ENCODE assay signal across 10 cellular contexts in genomic region chr17:64694207-64694606, GRCh38. TPM values are rescaled to one million over a fixed set of nuclear protein-coding genes. Genes with fewer than 3 reads are reported as not detected.
DNase-seq lines count a peak whose midpoint lies in the region; ATAC-seq lines count a peak whose summit lies in the region.
"Had no signal": no experiment of that assay in that cellular context is flagged by ENCODE, and none has a peak within 500 bp of the region (broad histone marks: within the 10 kb centered on the region; RNA-seq: fewer than 3 reads in every experiment).

No MANE protein-coding gene starts in this region.

- ATAC-seq in GM19324 (IDR thresholded peaks at IDR 0.05; ENCODE audit: low FRiP score, unreplicated experiment) = no peak
- no peak for ATAC-seq in GM21825 (IDR thresholded peaks at IDR 0.05; ENCODE audit: unreplicated experiment)
- ATAC-seq in HG03025 (IDR thresholded peaks at IDR 0.05; ENCODE audit: low FRiP score, unreplicated experiment) = no peak
- ATAC-seq: activated CD4-positive, alpha-beta T cell treated with anti-CD3 and anti-CD28 coated beads for 36 hours had no signal

- no peak overlapping the region for H2AK5ac ChIP-seq in mesendoderm (ENCODE audit: low read length)

- H2BK120ac ChIP-seq in mesendoderm (ENCODE audit: low read depth, low read length) = no peak overlapping the region

- H4K5ac ChIP-seq in mesendoderm (ENCODE audit: low read length) = no peak overlapping the region

- H3K79me1 ChIP-seq in mesendoderm (ENCODE audit: low read length) = no peaks in the 10 kb centered on the region

- no peak overlapping the region for H3K18ac ChIP-seq in mesendoderm (ENCODE audit: low read length)

- H3K4me1 ChIP-seq in mesendoderm (ENCODE audit: control insufficient read depth, low read depth, low read length) = no peaks in the 10 kb centered on the region

- no peaks in the 10 kb centered on the region for H3K27me3 ChIP-seq in mesendoderm (ENCODE audit: insufficient read depth, low read length, poor library complexity)

- no peak overlapping the region for H2BK5ac ChIP-seq in mesendoderm (ENCODE audit: low read length)

- H2BK15ac ChIP-seq in mesendoderm (replicated peaks; ENCODE audit: low read depth) = no peak overlapping the region

- DNase-seq in AML-193 (lab: John Stamatoyannopoulos, UW) = peak; percentile 17 to 24
- DNase-seq in NCI-H2196 treated with DMSO at 0.1 percent for 48 hours (lab: John Stamatoyannopoulos, UW; ENCODE audit: unreplicated experiment) = peak; percentile 26
- DNase-seq in dermis blood vessel endothelial cell = peak; percentile 94
- peak; percentile 58 for DNase-seq in mesendoderm
- no peak for DNase-seq in GM03348 (ENCODE audit: low spot score)
- DNase-seq: activated CD4-positive, alpha-beta T cell treated with anti-CD3 and anti-CD28 coated beads for 36 hours; NCI-H345 had no signal

- no peak overlapping the region for H3K9ac ChIP-seq in mesendoderm (ENCODE audit: low read length)

- no peak overlapping the region for H3K4ac ChIP-seq in mesendoderm (ENCODE audit: low read depth, low read length)

- no peaks in the 10 kb centered on the region for H3K79me2 ChIP-seq in mesendoderm (ENCODE audit: control insufficient read depth, insufficient read depth, low read length)

- no peak overlapping the region for H3K4me3 ChIP-seq in mesendoderm (ENCODE audit: low read length)

- H3K4me2 ChIP-seq in mesendoderm (ENCODE audit: low read length) = no peak overlapping the region

- H3K36me3 ChIP-seq in mesendoderm (ENCODE audit: control insufficient read depth, insufficient read depth, low read length) = no peaks in the 10 kb centered on the region

- no peak overlapping the region for H3K23ac ChIP-seq in mesendoderm (ENCODE audit: low read length)

- no CpG with 5 or more reads among the region's 5 CpGs for WGBS in mesendoderm (ENCODE audit: extremely low coverage, insufficient coverage, low lambda C conversion rate)

- H3K27ac ChIP-seq in mesendoderm (ENCODE audit: low read depth, low read length) = no peak overlapping the region

- no peak overlapping the region for H4K8ac ChIP-seq in mesendoderm (ENCODE audit: low read depth, low read length)

- H3K56ac ChIP-seq in mesendoderm (ENCODE audit: low read length) = no peak overlapping the region

RNA-seq across cellular contexts. Expression of gene SMURF2, which starts 32.1 kb away (rescaled TPM):
- 124 and 150 TPM in 2 replicates for total RNA-seq in dermis blood vessel endothelial cell
- 23.1 TPM for polyA plus RNA-seq in mesendoderm (2013, experiment 1 of 2)
- 23.3 TPM for polyA plus RNA-seq in mesendoderm (2013, experiment 2 of 2)
